Comparison of ENCODE assay signal across 8 cellular contexts in the genomic region with DNA sequence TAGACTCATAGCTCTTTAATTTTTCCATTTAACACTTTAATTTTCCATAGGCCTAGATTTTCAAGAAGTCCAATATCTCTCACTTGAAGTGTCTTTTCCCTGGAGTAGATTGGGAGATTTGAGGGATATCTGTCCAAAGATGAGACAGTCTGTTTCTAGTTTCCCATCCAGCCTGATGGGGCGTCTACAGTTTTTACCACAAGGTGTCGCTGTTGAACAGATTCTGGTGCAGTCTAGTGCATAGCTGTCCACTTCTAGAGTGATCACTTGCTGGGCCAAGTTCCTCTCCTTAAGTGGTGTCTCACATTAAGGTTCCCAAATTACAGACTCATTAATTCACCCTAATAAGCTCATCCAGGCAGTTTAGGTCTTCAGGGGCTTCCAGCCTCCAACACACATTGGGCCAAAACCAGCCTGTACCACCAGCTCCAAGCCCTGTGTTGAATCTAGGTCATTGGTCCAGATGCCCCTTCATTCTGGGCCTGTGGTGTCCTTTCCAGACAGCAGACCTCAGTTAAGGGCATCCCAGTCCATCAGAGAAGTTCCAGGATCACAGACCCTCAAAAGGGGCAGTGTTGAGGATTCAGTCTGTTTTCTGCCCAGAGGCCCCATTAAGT. TPM values are rescaled to one million over a fixed set of nuclear protein-coding genes. Genes with fewer than 3 reads are reported as not detected.
DNase-seq lines count a peak whose midpoint lies in the region; ATAC-seq and TF ChIP-seq lines count a peak whose summit lies in the region.

No MANE protein-coding gene starts in this region.

- 55% methylated on average over 2 of the region's 2 CpGs for WGBS in prostate gland

- CTCF ChIA-PET in BJ (lab: Yijun Ruan, JAX): interaction anchor here (1.2 to 2.8 kb wide), 5 partner anchors 9 to 138 kb away, joined by 3 to 16 read pairs (median 4); a partner anchor contains a TSS
- CTCF ChIA-PET in HEK293T (lab: Yijun Ruan, JAX): interaction anchor here (0.6 to 6.2 kb wide), 5 partner anchors 70 to 287 kb away, joined by 3 to 40 read pairs (median 3); a partner anchor contains a TSS

- no peak overlapping the region for H3K27ac ChIP-seq in prostate gland

- no peaks in the 10 kb centered on the region for H3K36me3 ChIP-seq in BJ (ENCODE audit: control insufficient read depth, insufficient read depth, low read length)
- H3K36me3 ChIP-seq in prostate gland: no peaks in the 10 kb centered on the region

- peaks cover 23% of the 10 kb centered on the region for H3K4me1 Mint-ChIP-seq in T-helper 2 cell treated with Interferon-gamma antibody and Interleukin-4, amounts not matched to agents 5 μg/mL and 100 μg/mL, for 36 hours (ENCODE audit: low read depth)
- peaks cover 5% of the 10 kb centered on the region for H3K4me1 Mint-ChIP-seq in chondrocyte (ENCODE audit: low read depth)

- POLR2A ChIA-PET in BJ (lab: Charles Lee) (no interaction called here), HEK293T (lab: Yijun Ruan, JAX) (no interaction called here)

- DNase-seq in BJ (ENCODE audit: low read depth) (no peak), HEK293T (ENCODE audit: extremely low spot score) (peak; percentile 49), chondrocyte (ENCODE audit: low spot score) (no peak), prostate gland (ENCODE audit: low spot score) (no peak), Right ventricle myocardium superior (no peak)
- no peak for DNase-seq in T-helper 2 cell treated with Interferon-gamma antibody and Interleukin-4, amounts not matched to agents 5 μg/mL and 100 μg/mL, for 36 hours (ENCODE audit: low spot score)

- H3K27me3 ChIP-seq in BJ (ENCODE audit: control insufficient read depth, insufficient read depth, low read length): no peaks in the 10 kb centered on the region; the same call in none of the 2 replicates
- no peaks in the 10 kb centered on the region for H3K27me3 ChIP-seq in prostate gland (replicated peaks; ENCODE audit: insufficient read depth)

- no peaks in the 10 kb centered on the region for H3K4me1 ChIP-seq in prostate gland (replicated peaks)

- intact Hi-C loops in prostate gland (cut with DNase I) (no loop called here), Right ventricle myocardium superior (cut with DNase I) (no loop called here)

- no peak overlapping the region for H3K4me3 ChIP-seq in BJ (ENCODE audit: low read depth, low read length)
- no peak overlapping the region for H3K4me3 ChIP-seq in prostate gland

- ATAC-seq in HG02885 (IDR thresholded peaks at IDR 0.05; ENCODE audit: poor library complexity, unreplicated experiment): no peak
- ATAC-seq in HG02981 (IDR thresholded peaks at IDR 0.05; ENCODE audit: unreplicated experiment): no peak
- ATAC-seq in Right ventricle myocardium superior (ENCODE audit: poor library complexity): no peak

- TF ChIP-seq POLR2A in prostate gland (IDR thresholded peaks at IDR 0.05): no peak

- H3K36me3 Mint-ChIP-seq in T-helper 2 cell treated with Interferon-gamma antibody and Interleukin-4, amounts not matched to agents 5 μg/mL and 100 μg/mL, for 36 hours (ENCODE audit: low read depth): peaks cover 84% of the 10 kb centered on the region
- peaks cover 1% of the 10 kb centered on the region for H3K36me3 Mint-ChIP-seq in chondrocyte (ENCODE audit: low read depth)

- peak overlapping the region; percentile 43 for H3K27ac Mint-ChIP-seq in T-helper 2 cell treated with Interferon-gamma antibody and Interleukin-4, amounts not matched to agents 5 μg/mL and 100 μg/mL, for 36 hours
- H3K27ac Mint-ChIP-seq in chondrocyte (ENCODE audit: unreplicated experiment): no peak overlapping the region

- peaks cover 21% of the 10 kb centered on the region for H3K9me3 Mint-ChIP-seq in T-helper 2 cell treated with Interferon-gamma antibody and Interleukin-4, amounts not matched to agents 5 μg/mL and 100 μg/mL, for 36 hours
- H3K9me3 Mint-ChIP-seq in chondrocyte (ENCODE audit: low read depth): peaks cover 12% of the 10 kb centered on the region

- no peaks in the 10 kb centered on the region for H3K27me3 Mint-ChIP-seq in T-helper 2 cell treated with Interferon-gamma antibody and Interleukin-4, amounts not matched to agents 5 μg/mL and 100 μg/mL, for 36 hours (ENCODE audit: low read depth)
- H3K27me3 Mint-ChIP-seq in chondrocyte (ENCODE audit: low read depth): no peaks in the 10 kb centered on the region

- no peaks in the 10 kb centered on the region for H3K9me3 ChIP-seq in prostate gland

- no peak overlapping the region for H3K4me3 Mint-ChIP-seq in T-helper 2 cell treated with Interferon-gamma antibody and Interleukin-4, amounts not matched to agents 5 μg/mL and 100 μg/mL, for 36 hours
- H3K4me3 Mint-ChIP-seq in chondrocyte (ENCODE audit: unreplicated experiment): no peak overlapping the region

- TF ChIP-seq CTCF in BJ (IDR thresholded peaks at IDR 0.05; ENCODE audit: insufficient read depth, low read depth, low read length) (peak; percentile 48), chondrocyte (IDR thresholded peaks at IDR 0.05) (peak; percentile 73), prostate gland (IDR thresholded peaks at IDR 0.05) (peak in 3 of 4 experiments; percentile 12 to 34 (median 20))

TF ChIP-seq in HEK293T, 16 proteins besides CTCF, POLR2A, EP300 and RAD21:
- TF ChIP-seq L3MBTL2 (conservative IDR thresholded peaks at IDR 0.05) (no peak), ELF4 (IDR thresholded peaks at IDR 0.05) (no peak), HDGF (IDR thresholded peaks at IDR 0.05; ENCODE audit: borderline replicate concordance) (no peak), TARDBP (IDR thresholded peaks at IDR 0.05) (no peak), FOXM1 (IDR thresholded peaks at IDR 0.05; ENCODE audit: borderline replicate concordance) (no peak), NFRKB (IDR thresholded peaks at IDR 0.05) (no peak), SUZ12 (IDR thresholded peaks at IDR 0.05) (no peak), ZNF384 (IDR thresholded peaks at IDR 0.05) (no peak), CTBP1 (IDR thresholded peaks at IDR 0.05; ENCODE audit: borderline replicate concordance) (no peak), ARNT (IDR thresholded peaks at IDR 0.05) (no peak), FOXK2 (IDR thresholded peaks at IDR 0.05) (no peak), BHLHE40 (IDR thresholded peaks at IDR 0.05; ENCODE audit: borderline replicate concordance) (no peak)
- TF ChIP-seq, protein P1, sequence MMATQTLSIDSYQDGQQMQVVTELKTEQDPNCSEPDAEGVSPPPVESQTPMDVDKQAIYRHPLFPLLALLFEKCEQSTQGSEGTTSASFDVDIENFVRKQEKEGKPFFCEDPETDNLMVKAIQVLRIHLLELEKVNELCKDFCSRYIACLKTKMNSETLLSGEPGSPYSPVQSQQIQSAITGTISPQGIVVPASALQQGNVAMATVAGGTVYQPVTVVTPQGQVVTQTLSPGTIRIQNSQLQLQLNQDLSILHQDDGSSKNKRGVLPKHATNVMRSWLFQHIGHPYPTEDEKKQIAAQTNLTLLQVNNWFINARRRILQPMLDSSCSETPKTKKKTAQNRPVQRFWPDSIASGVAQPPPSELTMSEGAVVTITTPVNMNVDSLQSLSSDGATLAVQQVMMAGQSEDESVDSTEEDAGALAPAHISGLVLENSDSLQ (IDR thresholded peaks at IDR 0.05): no peak

RNA-seq across cellular contexts. Expression of a gene that starts 9.4 kb away (rescaled TPM):
- polyA plus RNA-seq in BJ (2011; rRNA removed): not detected in 2 replicates
- polyA minus RNA-seq in BJ (2011; rRNA and poly(A)+ RNA removed): not detected in 2 replicates
- total RNA-seq in chondrocyte: not detected in 3 replicates
- 1 to 10 TPM in 1 of 2 donors, under 1 TPM in 1; 0.82 to 2.5 TPM for total RNA-seq in prostate gland
- total RNA-seq in Right ventricle myocardium superior: 0.62 TPM

RNA-seq across cellular contexts. Expression of a gene that starts 21.7 kb away (rescaled TPM):
- polyA plus RNA-seq in BJ (2011; rRNA removed): not detected in 2 replicates
- not detected in 2 replicates for polyA minus RNA-seq in BJ (2011; rRNA and poly(A)+ RNA removed)
- total RNA-seq in chondrocyte (0.05 to 0.44 TPM (median 0.07 TPM) in 3 replicates), prostate gland (1 to 10 TPM; 2.8 to 5.6 TPM), Right ventricle myocardium superior (0.48 TPM)

Comparison
In these comparisons a context has a peak if more than half of its experiments do, and no peak if none do; other contexts are left out.
1. CTCF ChIP-seq: peak in every context shown above with its lines; median percentile 73 in chondrocyte; 48 in BJ; 20 in prostate gland.